ENCODE assay signal across 8 cellular contexts in the genomic region with DNA sequence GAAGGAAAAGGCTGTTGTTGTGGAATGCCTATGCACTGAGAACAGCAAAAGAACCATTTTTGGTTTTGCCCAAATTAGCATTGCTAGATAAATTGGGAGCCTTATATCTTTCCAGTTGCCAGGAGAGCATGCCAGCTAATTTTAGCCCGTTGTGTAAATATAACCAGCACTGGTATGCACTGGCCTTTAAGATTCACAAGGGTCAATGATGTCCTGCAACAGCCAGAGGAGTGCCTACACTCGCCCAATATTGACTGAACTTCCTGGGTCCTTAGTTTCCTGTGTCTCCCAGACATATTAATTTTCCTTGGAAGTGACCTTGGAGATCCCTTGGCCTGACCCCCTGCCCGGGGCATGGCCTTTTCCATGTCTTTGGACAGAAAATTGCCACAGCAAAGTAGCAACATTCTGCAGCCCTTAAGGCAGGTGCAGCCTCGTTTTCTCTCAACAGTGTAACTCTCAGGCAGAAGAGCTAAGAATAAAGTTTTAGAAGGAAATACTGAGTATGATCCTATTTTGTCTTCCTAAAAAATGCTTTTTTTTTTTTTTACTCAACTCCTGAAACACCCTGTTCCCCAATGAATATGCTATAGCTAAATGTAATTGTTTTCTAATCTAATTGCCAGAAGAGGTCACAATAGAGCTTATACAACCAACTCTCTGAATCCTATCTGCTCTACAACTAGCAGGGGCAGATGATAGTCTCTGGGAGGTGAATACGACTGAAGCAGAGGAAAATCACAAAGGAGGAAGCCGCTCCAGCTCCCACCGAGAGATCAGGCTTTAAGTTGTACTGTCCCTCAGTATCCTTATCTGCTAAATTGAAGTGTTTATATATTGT.
A peak's percentile ranks its signal among the peaks of the same experiment; 100 is the strongest.
DNase-seq lines count a peak whose midpoint lies in the region; ATAC-seq, FAIRE-seq and TF ChIP-seq lines count a peak whose summit lies in the region.

No MANE protein-coding gene starts in this region.

- H3K27ac Mint-ChIP-seq in activated B cell treated with CpG ODN at 0.5 μM for 24 hours (no peak overlapping the region), immature natural killer cell (no peak overlapping the region)

- WGBS in lower leg skin, 2 donors: 65 to 68% methylated on average over 7 of the region's 7 CpGs

- DNase-seq in AML-193 (lab: John Stamatoyannopoulos, UW) (peak; percentile 39 to 60), HPDE6-E6E7 (ENCODE audit: extremely low spot score) (peak; percentile 20), activated B cell treated with CpG ODN at 0.5 μM for 24 hours (no peak), immature natural killer cell (peak; percentile 1 to 21 (median 7)), NCI-H2227 (lab: John Stamatoyannopoulos, UW; ENCODE audit: unreplicated experiment) (no peak), SK-N-DZ (ENCODE audit: low spot score) (no peak), GM12891 (ENCODE audit: insufficient read length, low spot score) (no peak), lower leg skin (ENCODE audit: low spot score in 2 of 2) (no peak)

- POLR2A ChIA-PET in activated B cell treated with CpG ODN at 0.5 μM for 24 hours (lab: Charles Lee): interaction anchor here (0.5 to 2.1 kb wide), 10 partner anchors 73 to 220 kb away, joined by 3 to 12 read pairs (median 4); no protein-coding TSS in a partner anchor

- no peak overlapping the region for H3K4me3 Mint-ChIP-seq in activated B cell treated with CpG ODN at 0.5 μM for 24 hours
- H3K4me3 Mint-ChIP-seq in immature natural killer cell: no peak overlapping the region

- no peaks in the 10 kb centered on the region for H3K36me3 Mint-ChIP-seq in activated B cell treated with CpG ODN at 0.5 μM for 24 hours (ENCODE audit: low read depth)
- no peaks in the 10 kb centered on the region for H3K36me3 Mint-ChIP-seq in immature natural killer cell

- CTCF ChIA-PET in activated B cell treated with CpG ODN at 0.5 μM for 24 hours (lab: Charles Lee): interaction anchor here (0.7 to 3.1 kb wide), 22 partner anchors 10 to 189 kb away, joined by 3 to 103 read pairs (median 4); partner anchors contain the start of gene PCGF5

- H3K9me3 Mint-ChIP-seq in activated B cell treated with CpG ODN at 0.5 μM for 24 hours (peaks cover under 1% of the 10 kb centered on the region), immature natural killer cell (no peaks in the 10 kb centered on the region)

- FAIRE-seq in GM12891 (lab: Jason Lieb, UNC): no peak

- peak; percentile 69 for ATAC-seq in activated B cell treated with CpG ODN at 0.5 μM for 24 hours (ENCODE audit: low read depth)

- H3K27me3 Mint-ChIP-seq in activated B cell treated with CpG ODN at 0.5 μM for 24 hours: no peaks in the 10 kb centered on the region
- peaks cover 2 to 4% (median 4%) of the 10 kb centered on the region in 3 donors for H3K27me3 Mint-ChIP-seq in immature natural killer cell (ENCODE audit: low read depth in 3 of 3)

- no peak overlapping the region for H3K4me3 ChIP-seq in lower leg skin (ENCODE audit: low read depth, poor library complexity, severe bottlenecking)

- TF ChIP-seq POLR2A in GM12891 (IDR thresholded peaks at IDR 0.05; ENCODE audit: low read depth, low read length) (no peak), lower leg skin (IDR thresholded peaks at IDR 0.05) (no peak)

- no peak for TF ChIP-seq CTCF in activated B cell treated with CpG ODN at 0.5 μM for 24 hours (IDR thresholded peaks at IDR 0.05)
- no peak for TF ChIP-seq CTCF in lower leg skin (IDR thresholded peaks at IDR 0.05)

- intact Hi-C loops in activated B cell treated with CpG ODN at 0.5 μM for 24 hours (cut with micrococcal nuclease): loop anchor here (1.0 to 2.0 kb wide), 5 partner anchors 74 to 177 kb away; partner anchors contain the start of gene PCGF5
- intact Hi-C loops in lower leg skin (cut with DNase I; ENCODE audit: low total_unique reads): no loop called here

- H3K4me1 Mint-ChIP-seq in activated B cell treated with CpG ODN at 0.5 μM for 24 hours: peaks cover 6% of the 10 kb centered on the region
- H3K4me1 Mint-ChIP-seq in immature natural killer cell: no peaks in the 10 kb centered on the region

TF ChIP-seq in GM12891, 5 proteins besides CTCF, POLR2A, EP300 and RAD21:
- TF ChIP-seq PAX5 (IDR thresholded peaks at IDR 0.05; ENCODE audit: insufficient read depth, low read length, severe bottlenecking): no peak
- TF ChIP-seq TAF1 (IDR thresholded peaks at IDR 0.05; ENCODE audit: low read depth, low read length): no peak
- no peak for TF ChIP-seq SPI1 (IDR thresholded peaks at IDR 0.05; ENCODE audit: low read depth, low read length)
- TF ChIP-seq POLR2AphosphoS5 (IDR thresholded peaks at IDR 0.05; ENCODE audit: low read depth, low read length): no peak
- no peak for TF ChIP-seq POU2F2 (IDR thresholded peaks at IDR 0.05; ENCODE audit: low read depth, low read length)

Comparison
In these comparisons a context has a peak if more than half of its experiments do, and no peak if none do; other contexts are left out.
1. DNase-seq: peak in AML-193 (2 of 2), HPDE6-E6E7 (single experiment) and immature natural killer cell (3 of 3); none in activated B cell treated with CpG ODN at 0.5 μM for 24 hours (single experiment), NCI-H2227 (single experiment), SK-N-DZ (single experiment), GM12891 (single experiment) and lower leg skin (0 of 2).